Comparison of ENCODE assay signal across 2 cellular contexts in the genomic region with DNA sequence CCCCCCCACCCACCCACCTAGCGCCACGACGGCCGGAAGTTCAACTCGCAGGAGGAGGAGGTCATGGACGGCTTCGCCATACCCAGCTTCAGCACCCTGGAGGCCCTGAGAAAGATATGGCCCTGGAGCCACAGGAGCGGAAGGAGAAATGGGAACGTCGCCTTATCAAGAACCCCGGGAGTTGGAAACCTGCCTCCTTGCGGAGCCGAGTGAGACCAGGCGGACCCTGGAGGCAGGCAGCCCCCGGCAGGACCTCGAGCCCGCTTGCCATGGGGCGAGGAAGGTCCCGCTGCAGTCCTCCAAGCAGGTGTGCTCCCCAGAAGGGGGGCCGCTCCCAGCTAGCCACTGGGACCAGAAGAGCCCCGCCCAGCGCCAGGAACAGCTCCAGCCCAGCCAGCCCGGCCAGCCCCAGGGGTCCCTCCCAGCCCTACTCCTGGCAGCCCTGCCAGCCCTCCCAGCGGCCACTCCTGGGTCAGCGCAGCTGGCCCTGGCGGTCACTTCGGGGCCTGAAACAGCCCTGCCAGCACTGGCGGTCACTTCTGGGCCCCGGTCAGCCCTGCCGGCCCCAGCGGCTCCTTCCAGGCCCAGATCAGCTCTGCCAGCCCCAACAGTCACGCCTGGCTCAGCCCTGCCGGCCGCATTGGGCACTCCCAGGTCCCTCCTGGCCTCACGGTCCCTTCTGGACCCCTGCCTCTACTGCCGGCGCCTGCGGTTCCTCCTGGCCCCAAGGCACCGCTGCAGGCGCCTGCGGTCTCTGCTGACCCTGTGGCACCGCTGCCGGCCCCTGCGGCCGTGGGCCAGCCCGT.
TF ChIP-seq lines count a peak whose summit lies in the region.

No MANE protein-coding gene starts in this region.

TF ChIP-seq in GM12891, 5 proteins besides CTCF, POLR2A, EP300 and RAD21:
- TF ChIP-seq POU2F2 (IDR thresholded peaks at IDR 0.05; ENCODE audit: low read depth, low read length) (no peak), TAF1 (IDR thresholded peaks at IDR 0.05; ENCODE audit: low read depth, low read length) (no peak), SPI1 (IDR thresholded peaks at IDR 0.05; ENCODE audit: low read depth, low read length) (no peak), POLR2AphosphoS5 (IDR thresholded peaks at IDR 0.05; ENCODE audit: low read depth, low read length) (no peak), PAX5 (IDR thresholded peaks at IDR 0.05; ENCODE audit: insufficient read depth, low read length, severe bottlenecking) (no peak)

TF ChIP-seq in K562, 482 proteins besides CTCF, POLR2A, EP300 and RAD21:
- TF ChIP-seq SMAD2 (IDR thresholded peaks at IDR 0.05; ENCODE audit: low read depth, low read length) (no peak), MCM5 (IDR thresholded peaks at IDR 0.05; ENCODE audit: low read depth) (no peak), FIP1L1 (IDR thresholded peaks at IDR 0.05; ENCODE audit: low read depth, low read length, poor library complexity, severe bottlenecking) (no peak), RFX1 (IDR thresholded peaks at IDR 0.05) (no peak), ZNF583 (CRISPR knock-in tag; IDR thresholded peaks at IDR 0.05) (no peak), ZNF324 (CRISPR knock-in tag; IDR thresholded peaks at IDR 0.05) (no peak)
- TF ChIP-seq, protein P1, sequence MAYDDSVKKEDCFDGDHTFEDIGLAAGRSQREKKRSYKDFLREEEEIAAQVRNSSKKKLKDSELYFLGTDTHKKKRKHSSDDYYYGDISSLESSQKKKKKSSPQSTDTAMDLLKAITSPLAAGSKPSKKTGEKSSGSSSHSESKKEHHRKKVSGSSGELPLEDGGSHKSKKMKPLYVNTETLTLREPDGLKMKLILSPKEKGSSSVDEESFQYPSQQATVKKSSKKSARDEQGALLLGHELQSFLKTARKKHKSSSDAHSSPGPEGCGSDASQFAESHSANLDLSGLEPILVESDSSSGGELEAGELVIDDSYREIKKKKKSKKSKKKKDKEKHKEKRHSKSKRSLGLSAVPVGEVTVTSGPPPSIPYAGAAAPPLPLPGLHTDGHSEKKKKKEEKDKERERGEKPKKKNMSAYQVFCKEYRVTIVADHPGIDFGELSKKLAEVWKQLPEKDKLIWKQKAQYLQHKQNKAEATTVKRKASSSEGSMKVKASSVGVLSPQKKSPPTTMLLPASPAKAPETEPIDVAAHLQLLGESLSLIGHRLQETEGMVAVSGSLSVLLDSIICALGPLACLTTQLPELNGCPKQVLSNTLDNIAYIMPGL (CRISPR knock-in tag; IDR thresholded peaks at IDR 0.05): no peak
- TF ChIP-seq, protein P2, sequence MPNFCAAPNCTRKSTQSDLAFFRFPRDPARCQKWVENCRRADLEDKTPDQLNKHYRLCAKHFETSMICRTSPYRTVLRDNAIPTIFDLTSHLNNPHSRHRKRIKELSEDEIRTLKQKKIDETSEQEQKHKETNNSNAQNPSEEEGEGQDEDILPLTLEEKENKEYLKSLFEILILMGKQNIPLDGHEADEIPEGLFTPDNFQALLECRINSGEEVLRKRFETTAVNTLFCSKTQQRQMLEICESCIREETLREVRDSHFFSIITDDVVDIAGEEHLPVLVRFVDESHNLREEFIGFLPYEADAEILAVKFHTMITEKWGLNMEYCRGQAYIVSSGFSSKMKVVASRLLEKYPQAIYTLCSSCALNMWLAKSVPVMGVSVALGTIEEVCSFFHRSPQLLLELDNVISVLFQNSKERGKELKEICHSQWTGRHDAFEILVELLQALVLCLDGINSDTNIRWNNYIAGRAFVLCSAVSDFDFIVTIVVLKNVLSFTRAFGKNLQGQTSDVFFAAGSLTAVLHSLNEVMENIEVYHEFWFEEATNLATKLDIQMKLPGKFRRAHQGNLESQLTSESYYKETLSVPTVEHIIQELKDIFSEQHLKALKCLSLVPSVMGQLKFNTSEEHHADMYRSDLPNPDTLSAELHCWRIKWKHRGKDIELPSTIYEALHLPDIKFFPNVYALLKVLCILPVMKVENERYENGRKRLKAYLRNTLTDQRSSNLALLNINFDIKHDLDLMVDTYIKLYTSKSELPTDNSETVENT (CRISPR knock-in tag; IDR thresholded peaks at IDR 0.05): no peak
